33 cellular contexts compared by ENCODE assay signal in the genomic region with DNA sequence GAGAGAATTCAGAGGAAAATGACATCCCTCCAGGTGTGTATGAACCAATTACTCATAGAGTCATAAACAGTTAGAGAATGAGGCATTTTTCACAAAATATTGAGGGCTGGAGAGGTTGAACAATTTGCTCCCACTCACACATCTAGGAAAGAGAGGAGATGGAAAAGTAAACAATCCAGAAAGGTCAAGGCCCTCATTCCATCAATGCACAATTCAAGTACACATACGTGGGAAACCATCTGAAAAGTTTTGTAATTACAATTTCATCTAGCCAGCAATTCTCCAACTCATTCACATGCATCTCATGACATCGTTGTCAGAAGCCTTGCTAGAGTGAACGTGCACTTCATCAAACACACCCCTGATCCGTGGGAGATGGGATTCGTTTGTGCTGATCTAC. TPM values are rescaled to one million over a fixed set of nuclear protein-coding genes. Genes with fewer than 3 reads are reported as not detected.
"Had no signal": no experiment of that assay in that cellular context is flagged by ENCODE, and none has a peak within 500 bp of the region (broad histone marks: within the 10 kb centered on the region; RNA-seq: fewer than 3 reads in every experiment).

No MANE protein-coding gene starts in this region.

- H3K9me3 Mint-ChIP-seq: activated CD4-positive, alpha-beta T cell treated with anti-CD3 and anti-CD28 coated beads, Interleukin-2, amount 10 ng/mL, durations not matched to agents 7 days and 5 days; activated naive CD4-positive, alpha-beta T cell treated with anti-CD3 and anti-CD28 coated beads for 36 hours; activated naive CD4-positive, alpha-beta T cell treated with anti-CD3 and anti-CD28 coated beads, Interleukin-2, amount 50 U/mL, for 72 hours; activated T-cell treated with anti-CD3 and anti-CD28 coated beads, Interleukin-2, amount 50 U/mL, for 24 hours; activated T-helper 1 cell treated with anti-CD3 and anti-CD28 coated beads, Interleukin-12 subunit alpha, Interleukin-12 subunit beta, Interleukin-2, Interleukin-4 antibody, amounts not matched to agents 30 ng/mL and 10 ng/mL and 1 ng/mL, durations not matched to agents 14 hours and 24 hours and 36 hours; T-cell had no signal

- H3K27me3 Mint-ChIP-seq: activated CD4-positive, alpha-beta T cell treated with anti-CD3 and anti-CD28 coated beads for 36 hours; activated CD4-positive, alpha-beta T cell treated with anti-CD3 and anti-CD28 coated beads, Interleukin-2, amount 10 ng/mL, durations not matched to agents 7 days and 5 days had no signal

- H3K27me3 ChIP-seq: adrenal gland, body of pancreas, breast epithelium, Peyer's patch, SJSA1 had no signal

- H3K27ac ChIP-seq: adrenal gland, body of pancreas, breast epithelium, Peyer's patch, SJSA1 had no signal

- ATAC-seq: activated CD4-positive, alpha-beta T cell treated with anti-CD3 and anti-CD28 coated beads for 36 hours; activated CD4-positive, CD25-positive, alpha-beta regulatory T cell treated with anti-CD3 and anti-CD28 coated beads, Interleukin-2, amount 50 U/mL, for 24 hours; activated CD8-positive, alpha-beta T cell treated with anti-CD3 and anti-CD28 coated beads, Interleukin-2, amount 10 ng/mL, durations not matched to agents 7 days and 5 days; activated naive CD4-positive, alpha-beta T cell treated with anti-CD3 and anti-CD28 coated beads, Interleukin-2, amount 50 U/mL, for 72 hours; body of pancreas; PC-3; SK-N-SH treated with all-trans-retinoic acid at 6 μM for 48 hours; T-cell had no signal

- H3K4me3 ChIP-seq: adrenal gland, body of pancreas, breast epithelium, Peyer's patch, SJSA1 had no signal

- H3K4me1 ChIP-seq: adrenal gland, body of pancreas, breast epithelium, Peyer's patch, SJSA1 had no signal

- H3K4me3 Mint-ChIP-seq: activated CD4-positive, alpha-beta T cell treated with anti-CD3 and anti-CD28 coated beads for 36 hours; activated CD4-positive, alpha-beta T cell treated with anti-CD3 and anti-CD28 coated beads, Interleukin-2, amount 10 ng/mL, durations not matched to agents 7 days and 5 days; activated CD8-positive, alpha-beta T cell treated with anti-CD3 and anti-CD28 coated beads, Interleukin-2, amount 10 ng/mL, durations not matched to agents 7 days and 5 days; activated naive CD4-positive, alpha-beta T cell treated with anti-CD3 and anti-CD28 coated beads for 36 hours; activated T-cell treated with anti-CD3 and anti-CD28 coated beads, Interleukin-2, amount 50 U/mL, for 24 hours; activated T-helper 1 cell treated with anti-CD3 and anti-CD28 coated beads, Interleukin-12 subunit alpha, Interleukin-12 subunit beta, Interleukin-2, Interleukin-4 antibody, amounts not matched to agents 30 ng/mL and 10 ng/mL and 1 ng/mL, durations not matched to agents 14 hours and 24 hours and 36 hours; T-cell had no signal

- H3K9me3 ChIP-seq: adrenal gland, body of pancreas, breast epithelium, Peyer's patch, SJSA1 had no signal

- H3K4me1 Mint-ChIP-seq: activated CD4-positive, alpha-beta T cell treated with anti-CD3 and anti-CD28 coated beads for 36 hours; activated CD4-positive, alpha-beta T cell treated with anti-CD3 and anti-CD28 coated beads, Interleukin-2, amount 10 ng/mL, durations not matched to agents 7 days and 5 days; T-cell had no signal

- H3K36me3 Mint-ChIP-seq: activated naive CD4-positive, alpha-beta T cell treated with anti-CD3 and anti-CD28 coated beads, Interleukin-2, amount 50 U/mL, for 72 hours; T-cell had no signal

- H3K36me3 ChIP-seq: adrenal gland, breast epithelium, Peyer's patch, SJSA1 had no signal

- DNase-seq: activated CD4-positive, alpha-beta T cell treated with anti-CD3 and anti-CD28 coated beads for 36 hours; activated CD4-positive, alpha-beta T cell treated with anti-CD3 and anti-CD28 coated beads, Interleukin-2, amount 10 ng/mL, durations not matched to agents 7 days and 5 days; activated CD4-positive, alpha-beta T cell treated with anti-CD3 and anti-CD28 coated beads, Interleukin-2, amount 50 U/mL, for 48 hours; activated CD8-positive, alpha-beta T cell treated with anti-CD3 and anti-CD28 coated beads, Interleukin-2, amount 10 ng/mL, durations not matched to agents 7 days and 5 days; activated gamma-delta T cell treated with Interleukin-2 at 50 U/mL for 16 hours; activated naive CD4-positive, alpha-beta T cell treated with anti-CD3 and anti-CD28 coated beads for 36 hours; activated T-cell treated with anti-CD3 and anti-CD28 coated beads, Interleukin-2, amount 50 U/mL, for 24 hours; adrenal gland; body of pancreas; NCI-H1092 treated with DMSO at 0.1 percent for 48 hours; NCI-H1417; NCI-H146; NCI-H187; NCI-H2029 treated with DMSO at 0.1 percent for 48 hours; NCI-H2107; NCI-H226; NCI-H446 treated with DMSO at 0.1 percent for 48 hours; NCI-H524; NCI-H69; NK-92 treated with Interleukin-12 subunit alpha and Interleukin-12 subunit beta, amount 100 ng/mL, for 24 hours; PC-3; Peyer's patch; RPMI8226; SHP77 treated with DMSO at 0.1 percent for 48 hours; T-cell had no signal

- H3K27ac Mint-ChIP-seq: activated CD4-positive, alpha-beta T cell treated with anti-CD3 and anti-CD28 coated beads for 36 hours; activated CD4-positive, alpha-beta T cell treated with anti-CD3 and anti-CD28 coated beads, Interleukin-2, amount 10 ng/mL, durations not matched to agents 7 days and 5 days; activated CD8-positive, alpha-beta T cell treated with anti-CD3 and anti-CD28 coated beads, Interleukin-2, amount 10 ng/mL, durations not matched to agents 7 days and 5 days; activated naive CD4-positive, alpha-beta T cell treated with anti-CD3 and anti-CD28 coated beads for 36 hours; activated naive CD4-positive, alpha-beta T cell treated with anti-CD3 and anti-CD28 coated beads, Interleukin-2, amount 50 U/mL, for 72 hours; activated T-cell treated with anti-CD3 and anti-CD28 coated beads, Interleukin-2, amount 50 U/mL, for 24 hours; activated T-helper 1 cell treated with anti-CD3 and anti-CD28 coated beads, Interleukin-12 subunit alpha, Interleukin-12 subunit beta, Interleukin-2, Interleukin-4 antibody, amounts not matched to agents 30 ng/mL and 10 ng/mL and 1 ng/mL, durations not matched to agents 14 hours and 24 hours and 36 hours; T-cell had no signal

RNA-seq across cellular contexts. Expression of a gene that starts 15.7 kb away (rescaled TPM):
- total RNA-seq: adrenal gland, astrocyte, cardiac septum, PC-3, SJSA1 had no signal
